ENCODE assay signal across 10 cellular contexts in the genomic region with DNA sequence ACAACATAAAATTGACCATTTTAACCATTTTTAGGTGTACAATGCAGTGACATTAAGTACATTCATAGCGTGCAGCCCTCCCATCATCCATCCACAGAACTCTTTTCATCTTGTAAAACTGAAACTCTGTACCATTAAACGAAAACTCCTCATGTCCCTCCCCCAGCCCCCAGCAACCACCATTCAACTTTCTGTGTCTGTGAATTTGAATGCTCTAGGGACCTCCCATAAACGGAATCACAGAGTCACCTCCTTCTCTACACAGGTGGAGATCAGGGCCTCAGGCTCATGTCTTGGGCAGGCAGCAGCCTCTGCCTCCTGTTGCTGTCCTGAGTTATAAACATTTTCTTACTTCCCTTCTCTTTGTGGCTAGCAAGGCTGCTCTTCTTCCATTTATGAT.
DNase-seq lines count a peak whose midpoint lies in the region; ATAC-seq lines count a peak whose summit lies in the region.
"Had no signal": no experiment of that assay in that cellular context is flagged by ENCODE, and none has a peak within 500 bp of the region (broad histone marks: within the 10 kb centered on the region; RNA-seq: fewer than 3 reads in every experiment).

No MANE protein-coding gene starts in this region.

- peak; percentile 85 for ATAC-seq in GM21825 (IDR thresholded peaks at IDR 0.05; ENCODE audit: unreplicated experiment)
- peak; percentile 84 for ATAC-seq in HG03521 (IDR thresholded peaks at IDR 0.05; ENCODE audit: unreplicated experiment)
- ATAC-seq in stimulated activated naive B cell treated with anti-CD40 and anti-IgM and Interleukin-4, amounts not matched to agents 10 μg/mL and 1 μg/mL and 100 μg/mL, for 72 hours (replicated peaks): peak; percentile 27 to 63
- no peak for ATAC-seq in GM18511 (IDR thresholded peaks at IDR 0.05; ENCODE audit: unreplicated experiment)

- H3K9me3 Mint-ChIP-seq in stimulated activated naive B cell treated with anti-CD40 and anti-IgM and Interleukin-4, amounts not matched to agents 10 μg/mL and 1 μg/mL and 100 μg/mL, for 72 hours: no peaks in the 10 kb centered on the region

- no peak overlapping the region for H3K27ac Mint-ChIP-seq in stimulated activated naive B cell treated with anti-CD40 and anti-IgM and Interleukin-4, amounts not matched to agents 10 μg/mL and 1 μg/mL and 100 μg/mL, for 72 hours

- H3K27me3 Mint-ChIP-seq in stimulated activated naive B cell treated with anti-CD40 and anti-IgM and Interleukin-4, amounts not matched to agents 10 μg/mL and 1 μg/mL and 100 μg/mL, for 72 hours: peaks cover 0 to 6% of the 10 kb centered on the region in 2 donors

- H3K4me1 Mint-ChIP-seq in stimulated activated naive B cell treated with anti-CD40 and anti-IgM and Interleukin-4, amounts not matched to agents 10 μg/mL and 1 μg/mL and 100 μg/mL, for 72 hours: no peaks in the 10 kb centered on the region

- H3K4me3 Mint-ChIP-seq in stimulated activated naive B cell treated with anti-CD40 and anti-IgM and Interleukin-4, amounts not matched to agents 10 μg/mL and 1 μg/mL and 100 μg/mL, for 72 hours: no peak overlapping the region

- H3K36me3 Mint-ChIP-seq in stimulated activated naive B cell treated with anti-CD40 and anti-IgM and Interleukin-4, amounts not matched to agents 10 μg/mL and 1 μg/mL and 100 μg/mL, for 72 hours: no peaks in the 10 kb centered on the region

- DNase-seq in stimulated activated CD4-positive, alpha-beta T cell treated with anti-CD3 and anti-CD28 coated beads, Interleukin-15, amount 100 ng/mL, for 24 hours: peak; percentile 49
- DNase-seq in stimulated activated CD4-positive, alpha-beta T cell treated with anti-CD3 and anti-CD28 coated beads, Interleukin-4, amount 100 ng/mL, for 4 hours: no peak
- no peak for DNase-seq in stimulated activated naive B cell treated with anti-CD40 and anti-IgM and Interleukin-4, amounts not matched to agents 10 μg/mL and 1 μg/mL and 100 μg/mL, for 72 hours
- DNase-seq in midbrain (lab: John Stamatoyannopoulos, UW) (no peak), iPS-NIHi7 (ENCODE audit: extremely low spot score) (no peak)
- DNase-seq: anterior cingulate cortex, NCI-H510A treated with DMSO at 0.1 percent for 48 hours had no signal
